Comparison of ENCODE assay signal across 9 cellular contexts in genomic region chr1:8409107-8409506, GRCh38.
A peak's percentile ranks its signal among the peaks of the same experiment; 100 is the strongest.
DNase-seq lines count a peak whose midpoint lies in the region; FAIRE-seq and TF ChIP-seq lines count a peak whose summit lies in the region.
"Had no signal": no experiment of that assay in that cellular context is flagged by ENCODE, and none has a peak within 500 bp of the region (broad histone marks: within the 10 kb centered on the region; RNA-seq: fewer than 3 reads in every experiment).

No MANE protein-coding gene starts in this region.

- TF ChIP-seq POLR2A in vagina (IDR thresholded peaks at IDR 0.05) = no peak

- WGBS in ectodermal cell, 2 experiments = 25 to 34% methylated on average over 6 of the region's 6 CpGs
- WGBS in mesendoderm (ENCODE audit: extremely low coverage, insufficient coverage, low lambda C conversion rate) = no CpG with 5 or more reads among the region's 6 CpGs

- H3K23ac ChIP-seq in mesendoderm (ENCODE audit: low read length) = no peak overlapping the region

- no peak overlapping the region for H3K4ac ChIP-seq in mesendoderm (ENCODE audit: low read depth, low read length)

- H3K79me2 ChIP-seq in mesendoderm (ENCODE audit: control insufficient read depth, insufficient read depth, low read length) = peaks cover 50% of the 10 kb centered on the region

- DNase-seq in NOMO-1 treated with DMSO at 0.1 percent for 48 hours (lab: John Stamatoyannopoulos, UW; ENCODE audit: unreplicated experiment) (peak; percentile 52), NOMO-1 treated with dmso at 0.1 percent for 144 hours (lab: John Stamatoyannopoulos, UW; ENCODE audit: unreplicated experiment) (no peak), RCC 7860 (ENCODE audit: low spot score) (peak; percentile 54), mesendoderm (peak; percentile 71), vagina (ENCODE audit: extremely low spot score in 2 of 2) (no peak), NCI-H1694 (lab: John Stamatoyannopoulos, UW) (no peak)
- DNase-seq in stimulated activated naive CD4-positive, alpha-beta T cell treated with Interleukin-2 at 50 U/mL for 16 hours (lab: John Stamatoyannopoulos, UW) = no peak

- H3K4me3 ChIP-seq in ectodermal cell (ENCODE audit: insufficient read depth, low read depth, low read length) = no peak overlapping the region
- H3K4me3 ChIP-seq in mesendoderm (ENCODE audit: low read length) = no peak overlapping the region
- H3K4me3 ChIP-seq in vagina = no peak overlapping the region

- peak in 2 of 3 experiments; percentile 10 to 34 for TF ChIP-seq CTCF in vagina (IDR thresholded peaks at IDR 0.05)

- H3K4me1 ChIP-seq in ectodermal cell (ENCODE audit: control insufficient read depth, insufficient read depth, low read length) (peaks cover 39% of the 10 kb centered on the region), mesendoderm (ENCODE audit: control insufficient read depth, low read depth, low read length) (peaks cover 16% of the 10 kb centered on the region), vagina (peaks cover 82% of the 10 kb centered on the region)

- H4K8ac ChIP-seq in mesendoderm (ENCODE audit: low read depth, low read length) = no peak overlapping the region

- intact Hi-C loops in vagina (cut with DNase I) = loop anchor here (5.0 kb wide), 1 partner anchor 37 kb away; no protein-coding TSS in a partner anchor

- H2BK5ac ChIP-seq in mesendoderm (ENCODE audit: low read length) = no peak overlapping the region

- H2BK15ac ChIP-seq in mesendoderm (replicated peaks; ENCODE audit: low read depth) = no peak overlapping the region

- no peak overlapping the region for H3K9ac ChIP-seq in mesendoderm (ENCODE audit: low read length)

- no peak overlapping the region for H3K18ac ChIP-seq in mesendoderm (ENCODE audit: low read length)

- H4K5ac ChIP-seq in mesendoderm (ENCODE audit: low read length) = no peak overlapping the region

- H3K9me3 ChIP-seq in ectodermal cell (ENCODE audit: control insufficient read depth, low read length) = no peaks in the 10 kb centered on the region
- no peaks in the 10 kb centered on the region for H3K9me3 ChIP-seq in vagina

- no peak overlapping the region for H2AK5ac ChIP-seq in mesendoderm (ENCODE audit: low read length)

- peak overlapping the region; percentile 28 for H3K27ac ChIP-seq in ectodermal cell (ENCODE audit: insufficient read depth, low read depth, low read length, poor library complexity, severe bottlenecking)
- no peak overlapping the region for H3K27ac ChIP-seq in mesendoderm (ENCODE audit: low read depth, low read length)
- H3K27ac ChIP-seq in vagina = peak overlapping the region; percentile 99

- H3K27me3 ChIP-seq in ectodermal cell (ENCODE audit: control insufficient read depth, insufficient read depth, low read length, poor library complexity, severe bottlenecking) (no peaks in the 10 kb centered on the region), mesendoderm (ENCODE audit: insufficient read depth, low read length, poor library complexity) (no peaks in the 10 kb centered on the region), vagina (no peaks in the 10 kb centered on the region)

- H3K56ac ChIP-seq in mesendoderm (ENCODE audit: low read length) = no peak overlapping the region

- H2BK120ac ChIP-seq in mesendoderm (ENCODE audit: low read depth, low read length) = no peak overlapping the region

- no peak overlapping the region for H3K4me2 ChIP-seq in mesendoderm (ENCODE audit: low read length)

- H3K36me3 ChIP-seq in ectodermal cell (ENCODE audit: control insufficient read depth, insufficient read depth, low read length) = no peaks in the 10 kb centered on the region
- peaks cover 2% of the 10 kb centered on the region for H3K36me3 ChIP-seq in mesendoderm (ENCODE audit: control insufficient read depth, insufficient read depth, low read length)
- peaks cover 0 to 15% of the 10 kb centered on the region in 2 donors for H3K36me3 ChIP-seq in vagina

- peak; percentile 52 for FAIRE-seq in RCC 7860 (lab: Jason Lieb, UNC)
- FAIRE-seq: G401.6 had no signal

- peaks cover 34% of the 10 kb centered on the region for H3K79me1 ChIP-seq in mesendoderm (ENCODE audit: low read length)

Comparison
In these comparisons a context has a peak if more than half of its experiments do, and no peak if none do; other contexts are left out.
1. DNase-seq: peak in NOMO-1 treated with DMSO at 0.1 percent for 48 hours (single experiment), RCC 7860 (single experiment) and mesendoderm (single experiment); none in NOMO-1 treated with dmso at 0.1 percent for 144 hours (single experiment), vagina (0 of 2), stimulated activated naive CD4-positive, alpha-beta T cell treated with Interleukin-2 at 50 U/mL for 16 hours (single experiment) and NCI-H1694 (single experiment).